ENCODE assay signal across 8 cellular contexts in genomic region chr11:60906132-60906972, GRCh38. TPM values are rescaled to one million over a fixed set of nuclear protein-coding genes. Genes with fewer than 3 reads are reported as not detected.
DNase-seq lines count a peak whose midpoint lies in the region; ATAC-seq and TF ChIP-seq lines count a peak whose summit lies in the region.

PRPF19 (minus strand) TSS chr11:60906585; CDS start chr11:60906382, 203 bp downstream.

- DNase-seq in NCI-H748 treated with DMSO at 0.1 percent for 48 hours (lab: John Stamatoyannopoulos, UW): peak; percentile 96
- DNase-seq in activated CD4-positive, alpha-beta T cell treated with anti-CD3 and anti-CD28 coated beads, Interleukin-2, amount 50 U/mL, for 24 hours (ENCODE audit: low read depth in 1 of 2, low spot score in 1 of 2): peak; percentile 95 to 98
- DNase-seq in dermis blood vessel endothelial cell: peak; percentile 97
- DNase-seq in stimulated activated CD4-positive, alpha-beta T cell treated with anti-CD3 and anti-CD28 coated beads, Interleukin-4, amount 100 ng/mL, for 24 hours: peak; percentile 99

- peaks cover 42 to 67% (median 50%) of the 10 kb centered on the region in 10 experiments for H3K4me1 ChIP-seq in BLaER1 treated with 17β-estradiol and CSF1 and Interleukin-3, amounts not matched to agents 10 nM and 100 nM
- peaks cover 2 to 37% (median 25%) of the 10 kb centered on the region in 4 donors for H3K4me1 ChIP-seq in liver (ENCODE audit: control insufficient read depth in 4 of 4, insufficient read depth in 4 of 4, low read length in 3 of 4)

- ATAC-seq in GM19372 (IDR thresholded peaks at IDR 0.05; ENCODE audit: low read depth, unreplicated experiment) (peak; percentile 69), HG03558 (IDR thresholded peaks at IDR 0.05; ENCODE audit: extremely low read depth, unreplicated experiment) (peak; percentile 55)

- peak within 1 kb of the TSS; percentile 88 to 99 (median 94) for H3K4me2 ChIP-seq in BLaER1 treated with 17β-estradiol and CSF1 and Interleukin-3, amounts not matched to agents 10 nM and 100 nM

- peak; percentile 14 to 15 for TF ChIP-seq RAD21 in liver (IDR thresholded peaks at IDR 0.05)

- peak within 1 kb of the TSS; percentile 85 to 98 (median 92) for H3K4me3 ChIP-seq in BLaER1 treated with 17β-estradiol and CSF1 and Interleukin-3, amounts not matched to agents 10 nM and 100 nM
- peak within 1 kb of the TSS; percentile 86 to 93 (median 91) for H3K4me3 ChIP-seq in liver (ENCODE audit: low read depth in 1 of 3, low read length in 3 of 3)

- peaks cover 8 to 15% (median 13%) of the 10 kb centered on the region in 11 experiments; a peak in 20 of 22 replicates for H3K9me3 ChIP-seq in BLaER1 treated with 17β-estradiol and CSF1 and Interleukin-3, amounts not matched to agents 10 nM and 100 nM (replicated peaks in 1 of 11)
- H3K9me3 ChIP-seq in liver (ENCODE audit: control insufficient read depth in 4 of 4, low read length in 3 of 4): no peaks in the 10 kb centered on the region

- WGBS in liver: under 1% methylated on average over 75 of the region's 75 CpGs

- H3K27me3 ChIP-seq in BLaER1 treated with 17β-estradiol and CSF1 and Interleukin-3, amounts not matched to agents 10 nM and 100 nM: no peaks in the 10 kb centered on the region
- H3K27me3 ChIP-seq in liver (ENCODE audit: control insufficient read depth in 4 of 4, insufficient read depth in 4 of 4, low read length in 3 of 4): no peaks in the 10 kb centered on the region

- no peak for TF ChIP-seq CTCF in liver (IDR thresholded peaks at IDR 0.05; ENCODE audit: low read depth, low read length, missing input control)

- H3K27ac ChIP-seq in BLaER1 treated with 17β-estradiol and CSF1 and Interleukin-3, amounts not matched to agents 10 nM and 100 nM: peak within 1 kb of the TSS; percentile 79 to 98 (median 95)
- peak within 1 kb of the TSS; percentile 92 to 97 for H3K27ac ChIP-seq in liver (ENCODE audit: low read depth in 1 of 2, low read length in 2 of 2)

- peaks cover 19 to 48% (median 46%) of the 10 kb centered on the region in 11 experiments; a peak in 21 of 22 replicates for H4K20me1 ChIP-seq in BLaER1 treated with 17β-estradiol and CSF1 and Interleukin-3, amounts not matched to agents 10 nM and 100 nM

- peak within 1 kb of the TSS; percentile 92 to 98 (median 96) for H3K9ac ChIP-seq in BLaER1 treated with 17β-estradiol and CSF1 and Interleukin-3, amounts not matched to agents 10 nM and 100 nM
- peak within 1 kb of the TSS; percentile 90 to 97 for H3K9ac ChIP-seq in liver (ENCODE audit: low read depth in 1 of 2, low read length in 2 of 2)

- peaks cover 24 to 38% (median 32%) of the 10 kb centered on the region in 11 experiments for H3K36me3 ChIP-seq in BLaER1 treated with 17β-estradiol and CSF1 and Interleukin-3, amounts not matched to agents 10 nM and 100 nM
- peaks cover 0 to 17% (median 12%) of the 10 kb centered on the region in 4 donors for H3K36me3 ChIP-seq in liver (ENCODE audit: control insufficient read depth in 4 of 4, insufficient read depth in 3 of 4, low read depth in 1 of 4, low read length in 3 of 4)

TF ChIP-seq in liver, 16 proteins besides CTCF, POLR2A, EP300 and RAD21:
- TF ChIP-seq HNF4G (IDR thresholded peaks at IDR 0.05) (peak; percentile 69), YY1 (IDR thresholded peaks at IDR 0.05) (peak; percentile 60), TAF1 (conservative IDR thresholded peaks at IDR 0.05) (peak; percentile 39), GABPA (IDR thresholded peaks at IDR 0.05 in 1 of 2, conservative IDR thresholded peaks at IDR 0.05 in 1 of 2) (peak; percentile 81 to 97), FOXA2 (IDR thresholded peaks at IDR 0.05) (no peak), EGR1 (IDR thresholded peaks at IDR 0.05; ENCODE audit: low read depth in 2 of 2) (peak in 1 of 2 donors; percentile 33), ZBTB33 (IDR thresholded peaks at IDR 0.05) (peak; percentile 94), REST (IDR thresholded peaks at IDR 0.05) (peak; percentile 89), RXRA (IDR thresholded peaks at IDR 0.05) (peak in 1 of 2 donors; percentile 19), FOXA1 (IDR thresholded peaks at IDR 0.05) (peak; percentile 6), SP1 (IDR thresholded peaks at IDR 0.05) (peak; percentile 82), NR2F2 (IDR thresholded peaks at IDR 0.05) (no peak), HNF4A (conservative IDR thresholded peaks at IDR 0.05) (peak; percentile 55 to 56), ATF3 (IDR thresholded peaks at IDR 0.05) (no peak), JUND (IDR thresholded peaks at IDR 0.05) (peak in 1 of 2 donors; percentile 44)
- TF ChIP-seq, protein P1, sequence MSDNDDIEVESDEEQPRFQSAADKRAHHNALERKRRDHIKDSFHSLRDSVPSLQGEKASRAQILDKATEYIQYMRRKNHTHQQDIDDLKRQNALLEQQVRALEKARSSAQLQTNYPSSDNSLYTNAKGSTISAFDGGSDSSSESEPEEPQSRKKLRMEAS (IDR thresholded peaks at IDR 0.05): peak; percentile 71
TF ChIP-seq in liver: peak in this region for 13.

RNA-seq across cellular contexts. Expression of gene PRPF19, which starts in this region (rescaled TPM):
- total RNA-seq in dermis blood vessel endothelial cell (45.8 and 79.6 TPM in 2 replicates), liver (10 to 100 TPM; 36.2 to 44.6 TPM)
- polyA plus RNA-seq in liver: 10 to 100 TPM; 25.4 to 57.1 TPM

Comparison
In these comparisons a context has a peak if more than half of its experiments do, and no peak if none do; other contexts are left out.
1. Peak in every context shown above with its lines: DNase-seq, ATAC-seq, H3K4me3 ChIP-seq and H3K27ac ChIP-seq.